Comparison of ENCODE assay signal across 1 cellular context in the genomic region with DNA sequence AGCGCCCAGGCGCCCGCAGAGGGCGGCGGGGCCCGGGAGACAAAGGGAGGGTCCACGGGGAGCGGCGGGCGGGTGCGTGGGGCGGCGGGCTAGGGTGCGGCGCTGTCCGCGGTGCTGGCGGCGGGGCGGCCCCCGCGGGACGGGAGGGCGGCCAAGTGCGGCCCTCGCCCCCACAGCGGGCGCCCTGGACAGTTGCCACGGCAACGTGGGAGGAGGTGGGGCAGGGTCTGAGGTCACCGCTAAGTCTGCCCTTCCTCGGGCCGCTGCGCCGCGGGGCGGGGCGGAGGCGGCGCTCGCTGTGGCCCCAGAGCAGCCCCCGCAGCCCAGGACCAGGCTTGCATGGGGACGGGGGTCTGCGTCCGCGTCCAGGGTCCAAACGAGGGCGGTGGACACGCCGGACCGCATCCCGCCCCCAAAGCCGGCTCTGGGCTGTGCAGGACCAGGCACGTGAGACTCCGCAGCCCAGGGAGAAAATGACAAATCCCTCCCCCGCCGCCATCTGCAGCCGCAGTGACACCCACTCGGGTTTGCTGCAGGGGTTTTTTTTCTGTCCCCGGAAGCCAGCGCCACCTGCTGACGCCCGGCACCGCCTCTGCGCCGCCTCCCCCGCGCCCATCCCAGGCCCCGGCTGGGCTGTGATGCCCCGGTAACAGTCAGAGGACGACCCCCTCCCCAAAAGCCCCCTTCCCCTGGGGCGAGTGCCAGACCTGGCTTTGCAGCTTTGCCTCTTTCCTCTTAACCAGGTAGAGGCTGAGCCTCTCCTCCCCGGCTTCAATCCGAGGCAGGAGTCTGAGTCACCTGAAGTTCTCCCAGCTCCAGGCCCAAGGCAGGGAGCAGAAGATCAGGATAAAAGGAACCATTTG.
TF ChIP-seq lines count a peak whose summit lies in the region.

No MANE protein-coding gene starts in this region.

TF ChIP-seq in GM12878, 131 proteins besides CTCF, POLR2A, EP300 and RAD21 (continued from another document):
- TF ChIP-seq SP1 (IDR thresholded peaks at IDR 0.05; ENCODE audit: low read depth, low read length) (no peak), NR2F1 (conservative IDR thresholded peaks at IDR 0.05) (peak; percentile 84), HDGF (IDR thresholded peaks at IDR 0.05) (no peak), TCF12 (IDR thresholded peaks at IDR 0.05; ENCODE audit: low read depth, low read length) (peak; percentile 76; the same call in 1 of the 2 replicates), BACH1 (IDR thresholded peaks at IDR 0.05; ENCODE audit: borderline replicate concordance) (0 out of 2 replicates have a peak, but pooled peaks have one; percentile 44), GATAD2B (conservative IDR thresholded peaks at IDR 0.05; ENCODE audit: low read depth) (peak; percentile 88), WRNIP1 (IDR thresholded peaks at IDR 0.05; ENCODE audit: borderline replicate concordance, low read depth, low read length) (no peak), LARP7 (IDR thresholded peaks at IDR 0.05) (peak; percentile 60; the same call in 1 of the 2 replicates), SMC3 (IDR thresholded peaks at IDR 0.05; ENCODE audit: borderline replicate concordance, low read length) (peak; percentile 71; the same call in 1 of the 2 replicates), CREM (IDR thresholded peaks at IDR 0.05; ENCODE audit: low read depth) (peak; percentile 12; the same call in 1 of the 2 replicates), EGR1 (IDR thresholded peaks at IDR 0.05; ENCODE audit: borderline replicate concordance in 1 of 2, low read depth in 2 of 2, low read length in 2 of 2) (peak in 1 of 2 experiments; percentile 70; a peak in 2 of 3 replicates), SMAD5 (IDR thresholded peaks at IDR 0.05; ENCODE audit: low read depth) (no peak), RUNX3 (IDR thresholded peaks at IDR 0.05; ENCODE audit: low read length) (peak; percentile 58), IKZF1 (conservative IDR thresholded peaks at IDR 0.05) (peak; percentile 73), SUPT20H (IDR thresholded peaks at IDR 0.05; ENCODE audit: borderline replicate concordance, control insufficient read depth, low read depth, low read length) (no peak), YY1 (IDR thresholded peaks at IDR 0.05; ENCODE audit: low read depth, low read length) (peak; percentile 80), SMAD1 (IDR thresholded peaks at IDR 0.05; ENCODE audit: low read depth, partially characterized antibody) (no peak), ZNF384 (IDR thresholded peaks at IDR 0.05; ENCODE audit: borderline replicate concordance, low read depth, low read length) (peak; percentile 66; the same call in 1 of the 2 replicates)
- TF ChIP-seq, protein P1, sequence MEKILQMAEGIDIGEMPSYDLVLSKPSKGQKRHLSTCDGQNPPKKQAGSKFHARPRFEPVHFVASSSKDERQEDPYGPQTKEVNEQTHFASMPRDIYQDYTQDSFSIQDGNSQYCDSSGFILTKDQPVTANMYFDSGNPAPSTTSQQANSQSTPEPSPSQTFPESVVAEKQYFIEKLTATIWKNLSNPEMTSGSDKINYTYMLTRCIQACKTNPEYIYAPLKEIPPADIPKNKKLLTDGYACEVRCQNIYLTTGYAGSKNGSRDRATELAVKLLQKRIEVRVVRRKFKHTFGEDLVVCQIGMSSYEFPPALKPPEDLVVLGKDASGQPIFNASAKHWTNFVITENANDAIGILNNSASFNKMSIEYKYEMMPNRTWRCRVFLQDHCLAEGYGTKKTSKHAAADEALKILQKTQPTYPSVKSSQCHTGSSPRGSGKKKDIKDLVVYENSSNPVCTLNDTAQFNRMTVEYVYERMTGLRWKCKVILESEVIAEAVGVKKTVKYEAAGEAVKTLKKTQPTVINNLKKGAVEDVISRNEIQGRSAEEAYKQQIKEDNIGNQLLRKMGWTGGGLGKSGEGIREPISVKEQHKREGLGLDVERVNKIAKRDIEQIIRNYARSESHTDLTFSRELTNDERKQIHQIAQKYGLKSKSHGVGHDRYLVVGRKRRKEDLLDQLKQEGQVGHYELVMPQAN (conservative IDR thresholded peaks at IDR 0.05): peak; percentile 50; the same call in 1 of the 2 replicates
- TF ChIP-seq, protein P2, sequence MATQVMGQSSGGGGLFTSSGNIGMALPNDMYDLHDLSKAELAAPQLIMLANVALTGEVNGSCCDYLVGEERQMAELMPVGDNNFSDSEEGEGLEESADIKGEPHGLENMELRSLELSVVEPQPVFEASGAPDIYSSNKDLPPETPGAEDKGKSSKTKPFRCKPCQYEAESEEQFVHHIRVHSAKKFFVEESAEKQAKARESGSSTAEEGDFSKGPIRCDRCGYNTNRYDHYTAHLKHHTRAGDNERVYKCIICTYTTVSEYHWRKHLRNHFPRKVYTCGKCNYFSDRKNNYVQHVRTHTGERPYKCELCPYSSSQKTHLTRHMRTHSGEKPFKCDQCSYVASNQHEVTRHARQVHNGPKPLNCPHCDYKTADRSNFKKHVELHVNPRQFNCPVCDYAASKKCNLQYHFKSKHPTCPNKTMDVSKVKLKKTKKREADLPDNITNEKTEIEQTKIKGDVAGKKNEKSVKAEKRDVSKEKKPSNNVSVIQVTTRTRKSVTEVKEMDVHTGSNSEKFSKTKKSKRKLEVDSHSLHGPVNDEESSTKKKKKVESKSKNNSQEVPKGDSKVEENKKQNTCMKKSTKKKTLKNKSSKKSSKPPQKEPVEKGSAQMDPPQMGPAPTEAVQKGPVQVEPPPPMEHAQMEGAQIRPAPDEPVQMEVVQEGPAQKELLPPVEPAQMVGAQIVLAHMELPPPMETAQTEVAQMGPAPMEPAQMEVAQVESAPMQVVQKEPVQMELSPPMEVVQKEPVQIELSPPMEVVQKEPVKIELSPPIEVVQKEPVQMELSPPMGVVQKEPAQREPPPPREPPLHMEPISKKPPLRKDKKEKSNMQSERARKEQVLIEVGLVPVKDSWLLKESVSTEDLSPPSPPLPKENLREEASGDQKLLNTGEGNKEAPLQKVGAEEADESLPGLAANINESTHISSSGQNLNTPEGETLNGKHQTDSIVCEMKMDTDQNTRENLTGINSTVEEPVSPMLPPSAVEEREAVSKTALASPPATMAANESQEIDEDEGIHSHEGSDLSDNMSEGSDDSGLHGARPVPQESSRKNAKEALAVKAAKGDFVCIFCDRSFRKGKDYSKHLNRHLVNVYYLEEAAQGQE (IDR thresholded peaks at IDR 0.05; ENCODE audit: low read depth, low read length): peak; percentile 79
